In the genomic region with DNA sequence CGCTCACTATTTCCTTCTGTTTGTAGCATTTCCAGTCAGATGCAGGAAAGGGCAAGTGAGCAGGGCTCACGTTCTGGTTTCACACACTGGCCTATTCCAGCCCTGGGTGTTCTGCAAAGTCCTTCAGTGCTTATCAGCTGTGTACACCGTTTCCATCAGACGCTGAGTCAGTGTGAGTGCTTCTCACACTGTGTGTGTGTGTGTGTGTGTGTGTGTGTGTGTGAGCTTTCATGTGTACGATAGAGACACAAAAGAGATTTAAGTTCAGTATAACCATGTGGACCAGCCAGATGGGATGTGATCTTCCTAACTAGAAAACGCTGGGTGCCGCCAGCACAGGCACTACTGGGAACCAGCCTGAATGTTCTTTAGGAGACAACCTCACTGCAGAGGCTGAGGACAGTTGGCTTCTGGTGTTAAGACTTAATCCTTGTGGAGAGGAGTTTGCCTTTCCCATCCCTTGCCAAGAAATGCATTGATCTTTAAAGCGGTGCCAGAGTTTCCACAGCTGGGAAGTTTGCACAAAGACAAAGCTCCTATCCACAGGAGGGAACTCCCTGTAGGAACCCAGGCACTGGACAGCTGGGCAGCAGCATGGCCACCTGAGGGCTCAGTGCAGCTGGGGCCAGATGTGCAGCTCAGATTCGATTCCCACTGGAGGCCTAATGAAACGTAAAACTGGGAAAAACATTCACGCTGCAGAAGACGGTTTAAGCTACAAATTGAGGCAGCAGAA, we compare ENCODE assay signal across 11 cellular contexts. TPM values are rescaled to one million over a fixed set of nuclear protein-coding genes. Genes with fewer than 3 reads are reported as not detected.
DNase-seq lines count a peak whose midpoint lies in the region; ATAC-seq, FAIRE-seq and TF ChIP-seq lines count a peak whose summit lies in the region.
"Had no signal": no experiment of that assay in that cellular context is flagged by ENCODE, and none has a peak within 500 bp of the region (broad histone marks: within the 10 kb centered on the region; RNA-seq: fewer than 3 reads in every experiment).

No MANE protein-coding gene starts in this region.

- H3K36me3 ChIP-seq in astrocyte (ENCODE audit: insufficient read depth, low read length) (no peaks in the 10 kb centered on the region), tibial nerve (no peaks in the 10 kb centered on the region)

- no peaks in the 10 kb centered on the region for H3K9me3 Mint-ChIP-seq in astrocyte (ENCODE audit: unreplicated experiment)
- H3K9me3 Mint-ChIP-seq: stimulated activated naive CD8-positive, alpha-beta T cell treated with anti-CD3 and anti-CD28 coated beads, Interleukin-15, amount 100 ng/mL, for 72 hours had no signal

- H3K4me3 ChIP-seq in astrocyte (ENCODE audit: insufficient read depth, low read depth, low read length) (no peak overlapping the region), right cardiac atrium (ENCODE audit: low read length) (no peak overlapping the region), tibial nerve (no peak overlapping the region)

- peaks cover 14% of the 10 kb centered on the region for H3K4me1 ChIP-seq in astrocyte (ENCODE audit: insufficient read depth, low read length)
- H3K4me1 ChIP-seq in right cardiac atrium (ENCODE audit: control insufficient read depth, insufficient read depth, low read length): no peaks in the 10 kb centered on the region
- H3K4me1 ChIP-seq in tibial nerve: peaks cover 0 to 14% (median 0%) of the 10 kb centered on the region in 4 donors

- H3K9ac ChIP-seq in astrocyte (ENCODE audit: low read length): no peak overlapping the region

- no peaks in the 10 kb centered on the region for H3K36me3 Mint-ChIP-seq in astrocyte (ENCODE audit: low read depth, unreplicated experiment)

- peaks cover 17% of the 10 kb centered on the region for H3K27me3 Mint-ChIP-seq in astrocyte (ENCODE audit: low read depth, unreplicated experiment)

- WGBS in right cardiac atrium: 45% methylated on average over 12 of the region's 12 CpGs
- 45 to 49% methylated on average over 12 of the region's 12 CpGs for WGBS in tibial nerve, 2 donors

- intact Hi-C loops in right cardiac atrium (cut with DNase I): loop anchor here in 2 of 4 donors (5.0 to 10.0 kb wide), 3 partner anchors 131 to 243 kb away; no protein-coding TSS in a partner anchor

- H3K27me3 ChIP-seq in astrocyte (ENCODE audit: insufficient read depth, low read length): no peaks in the 10 kb centered on the region
- H3K27me3 ChIP-seq in right cardiac atrium (ENCODE audit: control insufficient read depth, insufficient read depth): no peaks in the 10 kb centered on the region
- no peaks in the 10 kb centered on the region for H3K27me3 ChIP-seq in tibial nerve

- peak in 1 of 2 donors; percentile 25 for TF ChIP-seq EP300 in tibial nerve (IDR thresholded peaks at IDR 0.05)

- H3K9me3 ChIP-seq in astrocyte (ENCODE audit: insufficient read depth, low read depth, low read length) (no peaks in the 10 kb centered on the region), right cardiac atrium (ENCODE audit: control insufficient read depth, low read length) (no peaks in the 10 kb centered on the region), tibial nerve (no peaks in the 10 kb centered on the region)

- peaks cover 3% of the 10 kb centered on the region for H3K79me2 ChIP-seq in astrocyte (ENCODE audit: insufficient read depth, low read length)

- peaks cover 2% of the 10 kb centered on the region for H4K20me1 ChIP-seq in astrocyte (ENCODE audit: insufficient read depth, low read length)

- peak overlapping the region; percentile 5 for H2AFZ ChIP-seq in astrocyte (ENCODE audit: low read depth, low read length)

- H3K27ac ChIP-seq in astrocyte (ENCODE audit: low read depth, low read length) (no peak overlapping the region), right cardiac atrium (ENCODE audit: low read length) (no peak overlapping the region), tibial nerve (peak overlapping the region in 1 of 4 donors; percentile 30)

- FAIRE-seq in astrocyte (lab: Jason Lieb, UNC): no peak

- TF ChIP-seq POLR2A in tibial nerve (IDR thresholded peaks at IDR 0.05): no peak

- H3K4me1 Mint-ChIP-seq in astrocyte (ENCODE audit: low read depth, unreplicated experiment): peaks cover 10% of the 10 kb centered on the region

- in situ Hi-C loops in KBM-7 (cut with MboI; ENCODE audit: low pct_unique_long_range_greater_than_20kb, low sequenced_read_pairs): loop anchor here (25.0 kb wide), 1 partner anchor 618 kb away; no protein-coding TSS in a partner anchor

- H3K4me2 ChIP-seq in astrocyte (ENCODE audit: low read length): peak overlapping the region; percentile 16

- DNase-seq in AG08396 (ENCODE audit: low spot score): peak; percentile 43
- DNase-seq in KBM-7: peak; percentile 37
- DNase-seq in astrocyte (ENCODE audit: low read depth): peak; percentile 92
- peak in 2 of 3 donors; percentile 42 to 51 for DNase-seq in right cardiac atrium
- DNase-seq in tibial nerve (ENCODE audit: low spot score in 2 of 2): no peak
- no peak for DNase-seq in NCI-H1092 treated with DMSO at 0.1 percent for 48 hours (lab: John Stamatoyannopoulos, UW)
- DNase-seq: C1 segment of cervical spinal cord; cerebellar nuclear complex; stimulated activated naive CD8-positive, alpha-beta T cell treated with anti-CD3 and anti-CD28 coated beads, Interleukin-15, amount 100 ng/mL, for 72 hours had no signal

- ATAC-seq in right cardiac atrium: peak; percentile 29 to 82
- ATAC-seq in GM18517 (IDR thresholded peaks at IDR 0.05; ENCODE audit: unreplicated experiment): no peak
- ATAC-seq in HG03175 (IDR thresholded peaks at IDR 0.05; ENCODE audit: unreplicated experiment): no peak
- ATAC-seq: stimulated activated naive CD8-positive, alpha-beta T cell treated with anti-CD3 and anti-CD28 coated beads, Interleukin-15, amount 100 ng/mL, for 72 hours had no signal

- TF ChIP-seq CTCF in astrocyte (IDR thresholded peaks at IDR 0.05; ENCODE audit: insufficient read depth, low read depth, low read length) (no peak), tibial nerve (IDR thresholded peaks at IDR 0.05) (no peak)

- no peak overlapping the region for H3K4me3 Mint-ChIP-seq in astrocyte (ENCODE audit: unreplicated experiment)
- H3K4me3 Mint-ChIP-seq: stimulated activated naive CD8-positive, alpha-beta T cell treated with anti-CD3 and anti-CD28 coated beads, Interleukin-15, amount 100 ng/mL, for 72 hours had no signal

- no peak overlapping the region for H3K27ac Mint-ChIP-seq in astrocyte (ENCODE audit: unreplicated experiment)
- H3K27ac Mint-ChIP-seq: stimulated activated naive CD8-positive, alpha-beta T cell treated with anti-CD3 and anti-CD28 coated beads, Interleukin-15, amount 100 ng/mL, for 72 hours had no signal

RNA-seq across cellular contexts. Expression of gene CHSY1, which starts 3.9 kb away (rescaled TPM):
- total RNA-seq in astrocyte (42.2 and 48.0 TPM in 2 replicates), right cardiac atrium (10 to 100 TPM; 24.5 to 44.7 (median 28.9) TPM), tibial nerve (10 to 100 TPM; 22.0 to 29.7 (median 24.6) TPM)
- 11.9 TPM for polyA plus RNA-seq in right cardiac atrium

RNA-seq across cellular contexts. Expression of gene SELENOS, which starts 21.5 kb away (rescaled TPM):
- total RNA-seq in astrocyte (71.2 and 79.4 TPM in 2 replicates), right cardiac atrium (10 to 100 TPM; 27.4 to 61.4 (median 35.0) TPM), tibial nerve (100 to 1,000 TPM in 1 of 4 donors, 10 to 100 TPM in 3; 64.8 to 104 (median 88.0) TPM)
- 52.3 TPM for polyA plus RNA-seq in right cardiac atrium

RNA-seq across cellular contexts. Expression of gene SNRPA1, which starts 39.3 kb away (rescaled TPM):
- total RNA-seq in astrocyte (65.9 and 79.5 TPM in 2 replicates), right cardiac atrium (10 to 100 TPM; 23.4 to 33.6 (median 27.7) TPM), tibial nerve (10 to 100 TPM; 28.4 to 50.6 (median 40.0) TPM)
- 37.3 TPM for polyA plus RNA-seq in right cardiac atrium

Comparison
In these comparisons a context has a peak if more than half of its experiments do, and no peak if none do; other contexts are left out.
1. DNase-seq: peak in AG08396 (single experiment), KBM-7 (single experiment), astrocyte (single experiment) and right cardiac atrium (2 of 3); none in tibial nerve (0 of 2) and NCI-H1092 treated with DMSO at 0.1 percent for 48 hours (single experiment).
2. ATAC-seq: peak in right cardiac atrium (2 of 2); none in GM18517 (single experiment) and HG03175 (single experiment).